Comparison of ENCODE assay signal across 9 cellular contexts in genomic region chr1:95254959-95255358, GRCh38.
"Had no signal": no experiment of that assay in that cellular context is flagged by ENCODE, and none has a peak within 500 bp of the region (broad histone marks: within the 10 kb centered on the region; RNA-seq: fewer than 3 reads in every experiment).

No MANE protein-coding gene starts in this region.

- H3K4me2 ChIP-seq: GM23338 had no signal

- H3K27me3 Mint-ChIP-seq: IgD-negative memory B cell had no signal

- H3K4me3 ChIP-seq: GM23338 had no signal

- H3K4me3 Mint-ChIP-seq: GM23338, H9, HFFc6, IgD-negative memory B cell had no signal

- H2AFZ ChIP-seq: GM23338 had no signal

- DNase-seq: H9, HCEC 1CT, HFFc6, KBM-7 had no signal

- ATAC-seq: GM23338 had no signal

- H3K27ac Mint-ChIP-seq: GM23338, H9, HFFc6, IgD-negative memory B cell had no signal

- FAIRE-seq: H1, H54, HTR-8/SVneo had no signal

- H3K9me3 Mint-ChIP-seq: H9, HFFc6 had no signal
